In genomic region chr12:112179341-112179740, GRCh38 we compare ENCODE assay signal across 14 cellular contexts. TPM values are rescaled to one million over a fixed set of nuclear protein-coding genes. Genes with fewer than 3 reads are reported as not detected.
DNase-seq lines count a peak whose midpoint lies in the region; TF ChIP-seq lines count a peak whose summit lies in the region.
"Had no signal": no experiment of that assay in that cellular context is flagged by ENCODE, and none has a peak within 500 bp of the region (broad histone marks: within the 10 kb centered on the region; RNA-seq: fewer than 3 reads in every experiment).

No MANE protein-coding gene starts in this region.

- H3K4me1 ChIP-seq in endodermal cell (ENCODE audit: control insufficient read depth, insufficient read depth, low read length) (no peaks in the 10 kb centered on the region), sigmoid colon (no peaks in the 10 kb centered on the region)

- H3K36me3 ChIP-seq in H7 (replicated peaks; ENCODE audit: control insufficient read depth, insufficient read depth, low read length): peaks cover 5% of the 10 kb centered on the region
- peaks cover 65% of the 10 kb centered on the region for H3K36me3 ChIP-seq in endodermal cell (ENCODE audit: control insufficient read depth, insufficient read depth, low read length)
- H3K36me3 ChIP-seq in sigmoid colon: peaks cover 29 to 94% (median 53%) of the 10 kb centered on the region in 4 donors

- DNase-seq in H7 (peak; percentile 40), endodermal cell (peak; percentile 23), mesenteric fat pad (ENCODE audit: low spot score) (peak; percentile 82), sigmoid colon (peak; percentile 52), dorsolateral prefrontal cortex (no peak), ureter (ENCODE audit: low spot score) (no peak), NCI-H1048 (lab: John Stamatoyannopoulos, UW) (no peak)
- DNase-seq: C1 segment of cervical spinal cord; CD4-positive, alpha-beta memory T cell; DMS79 had no signal

- no peak overlapping the region for H3K27ac Mint-ChIP-seq in endodermal cell
- H3K27ac Mint-ChIP-seq: B cell had no signal

- H3K9me3 Mint-ChIP-seq in endodermal cell: no peaks in the 10 kb centered on the region
- H3K9me3 Mint-ChIP-seq: CD4-positive, alpha-beta memory T cell; GM23338; H9 had no signal

- H3K4me1 Mint-ChIP-seq in endodermal cell: no peaks in the 10 kb centered on the region
- H3K4me1 Mint-ChIP-seq: B cell; CD4-positive, alpha-beta memory T cell had no signal

- TF ChIP-seq POLR2A in sigmoid colon (IDR thresholded peaks at IDR 0.05): no peak

- no peaks in the 10 kb centered on the region for H3K27me3 ChIP-seq in H7 (ENCODE audit: control insufficient read depth, insufficient read depth, low read length)
- H3K27me3 ChIP-seq in endodermal cell (ENCODE audit: control insufficient read depth, insufficient read depth, low read length, poor library complexity, severe bottlenecking): no peaks in the 10 kb centered on the region
- no peaks in the 10 kb centered on the region for H3K27me3 ChIP-seq in sigmoid colon
- H3K27me3 ChIP-seq in dorsolateral prefrontal cortex: no peaks in the 10 kb centered on the region

- H3K27me3 Mint-ChIP-seq in endodermal cell (ENCODE audit: insufficient read depth): no peaks in the 10 kb centered on the region
- H3K27me3 Mint-ChIP-seq: B cell; CD4-positive, alpha-beta memory T cell had no signal

- no peak for TF ChIP-seq EP300 in sigmoid colon (IDR thresholded peaks at IDR 0.05)

- peaks cover 60% of the 10 kb centered on the region for H3K36me3 Mint-ChIP-seq in endodermal cell (ENCODE audit: low read depth)

- no peak overlapping the region for H3K4me3 Mint-ChIP-seq in endodermal cell
- H3K4me3 Mint-ChIP-seq: B cell; CD4-positive, alpha-beta memory T cell; GM23338; H9 had no signal

- no peak overlapping the region for H3K4me3 ChIP-seq in H7 (ENCODE audit: insufficient read depth, low read depth, low read length)
- no peak overlapping the region for H3K4me3 ChIP-seq in endodermal cell (ENCODE audit: low read length)
- H3K4me3 ChIP-seq in sigmoid colon: no peak overlapping the region
- H3K4me3 ChIP-seq in dorsolateral prefrontal cortex: no peak overlapping the region
- H3K4me3 ChIP-seq: GM12878, GM23338 had no signal

- WGBS in endodermal cell (ENCODE audit: insufficient coverage in 1 of 2, insufficient read length in 1 of 2), 2 experiments: 85 to 94% methylated on average over 9 to 11 of the region's 11 CpGs
- 95 to 96% methylated on average over 11 of the region's 11 CpGs for WGBS in sigmoid colon, 2 donors

- TF ChIP-seq CTCF in endodermal cell (conservative IDR thresholded peaks at IDR 0.05) (no peak), sigmoid colon (IDR thresholded peaks at IDR 0.05) (no peak), dorsolateral prefrontal cortex (IDR thresholded peaks at IDR 0.05 in 54 of 56, conservative IDR thresholded peaks at IDR 0.05 in 2 of 56; ENCODE audit: low read depth in 1 of 56, partially characterized antibody in 56 of 56) (no peak)

- H3K27ac ChIP-seq in endodermal cell (ENCODE audit: low read depth, low read length): no peak overlapping the region
- H3K27ac ChIP-seq in sigmoid colon: no peak overlapping the region
- H3K27ac ChIP-seq in dorsolateral prefrontal cortex: peak overlapping the region in 23 of 59 donors; percentile 0 to 99 (median 65)

- no peak overlapping the region for H3K9ac ChIP-seq in endodermal cell (ENCODE audit: extremely low read depth, low read length, poor library complexity, severe bottlenecking)

- H3K9me3 ChIP-seq in endodermal cell (ENCODE audit: control insufficient read depth, low read length) (no peaks in the 10 kb centered on the region), sigmoid colon (no peaks in the 10 kb centered on the region)

- intact Hi-C loops in sigmoid colon (cut with DNase I): no loop called here
- intact Hi-C loops in dorsolateral prefrontal cortex (cut with DNase I): no loop called here

RNA-seq across cellular contexts. Expression of gene TRAFD1, which starts 54.0 kb away (rescaled TPM):
- total RNA-seq in H7 (2014; rRNA removed; shearing (Covaris generic)): 21.1 and 24.2 TPM in 2 replicates
- total RNA-seq in endodermal cell (10 to 100 TPM; 25.2 to 28.9 TPM), mesenteric fat pad (17.4 TPM), sigmoid colon (10 to 100 TPM; 42.1 to 90.8 (median 74.7) TPM), dorsolateral prefrontal cortex (10 to 100 TPM; 15.1 to 47.9 (median 24.8) TPM), ureter (37.0 TPM)
- polyA plus RNA-seq in endodermal cell (2013, experiment 1 of 2): 37.6 TPM
- 32.3 TPM for polyA plus RNA-seq in endodermal cell (2013, experiment 2 of 2)
- polyA plus RNA-seq in sigmoid colon: 10 to 100 TPM; 17.4 to 42.1 (median 17.6) TPM

Comparison
In these comparisons a context has a peak if more than half of its experiments do, and no peak if none do; other contexts are left out.
1. DNase-seq: peak in H7 (single experiment), endodermal cell (single experiment), mesenteric fat pad (single experiment) and sigmoid colon (single experiment); none in dorsolateral prefrontal cortex (0 of 10), ureter (single experiment) and NCI-H1048 (single experiment).